Comparison of ENCODE assay signal across 9 cellular contexts in genomic region chr2:238728322-238729260, GRCh38.
DNase-seq lines count a peak whose midpoint lies in the region; ATAC-seq and TF ChIP-seq lines count a peak whose summit lies in the region.
"Had no signal": no experiment of that assay in that cellular context is flagged by ENCODE, and none has a peak within 500 bp of the region (broad histone marks: within the 10 kb centered on the region; RNA-seq: fewer than 3 reads in every experiment).

No MANE protein-coding gene starts in this region.

- peak overlapping the region; percentile 63 for H3K4me2 ChIP-seq in fibroblast of lung (ENCODE audit: extremely low read depth, insufficient read depth, low read length)

- H3K27ac ChIP-seq in RWPE1 (peak overlapping the region; percentile 99), fibroblast of lung (ENCODE audit: insufficient read depth, low read length) (peak overlapping the region; percentile 89), aorta (ENCODE audit: low read depth in 1 of 2, low read length in 2 of 2) (peak overlapping the region; percentile 88 to 100)
- H3K27ac ChIP-seq: SJCRH30 had no signal

- ATAC-seq in aorta (ENCODE audit: low FRiP score): peak; percentile 74

- POLR2A ChIA-PET in RWPE1 (lab: Yijun Ruan, JAX; ENCODE audit: low non-redundant PET): no interaction called here

- WGBS in aorta, 2 donors: 4 to 6% methylated on average over 14 of the region's 14 CpGs

- H3K27me3 ChIP-seq in fibroblast of lung (ENCODE audit: control insufficient read depth, insufficient read depth, low read length) (no peaks in the 10 kb centered on the region), aorta (ENCODE audit: control insufficient read depth in 1 of 2, insufficient read depth in 2 of 2, low read length in 1 of 2) (no peaks in the 10 kb centered on the region)

- DNase-seq in RWPE1 (ENCODE audit: low spot score): peak; percentile 64
- DNase-seq in fibroblast of lung (ENCODE audit: low read depth in 2 of 2): peak; percentile 82 to 89
- DNase-seq in myocyte (ENCODE audit: low read depth): peak; percentile 38
- peak in 1 of 2 donors; percentile 74 for DNase-seq in aorta
- DNase-seq in activated naive CD4-positive, alpha-beta T cell (lab: John Stamatoyannopoulos, UW): no peak
- DNase-seq in central memory CD4-positive, alpha-beta T cell: no peak
- DNase-seq in CD1c-positive myeloid dendritic cell (ENCODE audit: extremely low spot score): no peak
- DNase-seq: NCI-H187 treated with DMSO at 0.1 percent for 48 hours, SJCRH30 had no signal

- H3K36me3 ChIP-seq in fibroblast of lung (ENCODE audit: control insufficient read depth, insufficient read depth, low read length) (no peaks in the 10 kb centered on the region), aorta (ENCODE audit: control insufficient read depth in 1 of 2, insufficient read depth in 2 of 2, low read length in 1 of 2) (no peaks in the 10 kb centered on the region)
- H3K36me3 ChIP-seq: SJCRH30 had no signal

- H3K4me1 ChIP-seq in fibroblast of lung (ENCODE audit: control insufficient read depth, extremely low read depth, insufficient read depth, low read length) (peaks cover 14% of the 10 kb centered on the region), aorta (ENCODE audit: control insufficient read depth in 1 of 2, insufficient read depth in 2 of 2, low read length in 2 of 2) (peaks cover 0 to 2% of the 10 kb centered on the region in 2 donors)
- H3K4me1 ChIP-seq: SJCRH30 had no signal

- H4K20me1 ChIP-seq in fibroblast of lung (ENCODE audit: control insufficient read depth, extremely low read depth, insufficient read depth, low read length): no peaks in the 10 kb centered on the region

- peak overlapping the region; percentile 17 for H3K9ac ChIP-seq in fibroblast of lung (ENCODE audit: insufficient read depth, low read length)

- intact Hi-C loops in aorta (cut with DNase I): loop anchor here (5.0 to 10.0 kb wide), 3 partner anchors 131 to 354 kb away; no protein-coding TSS in a partner anchor

- H3K79me2 ChIP-seq in fibroblast of lung (ENCODE audit: control insufficient read depth, insufficient read depth, low read length): no peaks in the 10 kb centered on the region

- no peak for TF ChIP-seq CTCF in RWPE1 (conservative IDR thresholded peaks at IDR 0.05; ENCODE audit: low read depth)
- TF ChIP-seq CTCF in fibroblast of lung (conservative IDR thresholded peaks at IDR 0.05 in 1 of 2, IDR thresholded peaks at IDR 0.05 in 1 of 2; ENCODE audit: low read depth in 1 of 2, low read length in 2 of 2): no peak

- H3K9me3 ChIP-seq in fibroblast of lung (ENCODE audit: control insufficient read depth, insufficient read depth, low read depth, low read length) (no peaks in the 10 kb centered on the region), aorta (ENCODE audit: control insufficient read depth, low read length) (no peaks in the 10 kb centered on the region)
- H3K9me3 ChIP-seq: SJCRH30 had no signal

- CTCF ChIA-PET in RWPE1 (lab: Yijun Ruan, JAX): interaction anchor here (0.8 to 1.0 kb wide), 3 partner anchors 8 to 57 kb away, joined by 3 to 4 read pairs (median 3); no protein-coding TSS in a partner anchor

- peak overlapping the region; percentile 75 for H2AFZ ChIP-seq in fibroblast of lung (ENCODE audit: low read length)

- H3K4me3 ChIP-seq in fibroblast of lung (replicated peaks in 1 of 4; ENCODE audit: control extremely low read depth in 1 of 4, insufficient read depth in 1 of 4, low read depth in 3 of 4, low read length in 4 of 4): no peak overlapping the region
- no peak overlapping the region for H3K4me3 ChIP-seq in aorta (ENCODE audit: low read length in 2 of 2)
- H3K4me3 ChIP-seq: SJCRH30 had no signal

Comparison
In these comparisons a context has a peak if more than half of its experiments do, and no peak if none do; other contexts are left out.
1. DNase-seq: peak in RWPE1 (single experiment), fibroblast of lung (2 of 2) and myocyte (single experiment); none in activated naive CD4-positive, alpha-beta T cell (0 of 4), central memory CD4-positive, alpha-beta T cell (single experiment) and CD1c-positive myeloid dendritic cell (single experiment).
2. Peak in every context shown above with its lines, with median percentiles within 50 percentile points of each other: H3K27ac ChIP-seq.